Comparison of ENCODE assay signal across 32 cellular contexts in the genomic region with DNA sequence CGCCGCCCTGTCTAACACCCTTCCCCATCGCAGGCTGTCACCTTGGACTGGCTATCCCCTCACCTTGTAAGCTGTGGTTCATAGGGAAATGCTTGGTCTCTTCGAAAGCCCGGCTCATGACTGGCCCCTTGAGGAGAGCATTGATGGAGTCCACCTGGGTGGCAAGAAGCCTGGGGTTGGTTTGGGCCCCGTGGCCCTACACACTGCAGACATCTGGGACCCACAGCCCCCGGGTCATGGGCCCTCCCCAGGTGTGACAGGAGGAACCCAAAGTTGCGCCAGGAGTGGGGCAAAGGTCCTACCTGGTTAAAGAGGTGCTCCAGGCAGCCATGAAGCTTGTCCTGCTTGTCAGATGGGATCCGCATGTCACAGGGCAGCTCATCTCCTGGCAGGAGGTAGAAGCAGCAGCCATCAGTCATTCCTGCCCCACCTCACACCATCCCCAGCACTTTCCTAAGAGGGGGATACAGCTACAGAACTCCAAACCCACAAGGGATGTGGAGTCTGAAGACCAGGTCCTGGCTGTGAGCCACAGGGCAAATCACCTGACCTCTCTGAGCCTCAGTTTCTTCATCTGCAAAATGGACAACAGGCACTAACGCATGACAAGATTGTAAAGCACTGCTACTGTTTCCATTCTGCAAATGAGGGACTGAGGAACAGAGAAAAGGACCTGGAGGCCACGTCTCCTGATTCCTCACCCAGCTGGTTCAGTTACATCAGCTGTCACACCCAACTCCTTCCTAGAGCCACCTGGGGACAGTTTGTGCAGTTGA.
"Had no signal": no experiment of that assay in that cellular context is flagged by ENCODE, and none has a peak within 500 bp of the region (broad histone marks: within the 10 kb centered on the region; RNA-seq: fewer than 3 reads in every experiment).

No MANE protein-coding gene starts in this region.

- DNase-seq: activated CD4-positive, alpha-beta T cell treated with anti-CD3 and anti-CD28 coated beads for 1 hour; activated CD4-positive, alpha-beta T cell treated with anti-CD3 and anti-CD28 coated beads, Interleukin-2, amount 10 ng/mL, durations not matched to agents 24 days and 14 days; activated CD4-positive, alpha-beta T cell treated with anti-CD3 and anti-CD28 coated beads, Interleukin-2, amount 50 U/mL, for 4 hours; activated CD4-positive, CD25-positive, alpha-beta regulatory T cell; activated CD8-positive, alpha-beta T cell treated with anti-CD3 and anti-CD28 coated beads for 36 hours; activated effector memory CD4-positive, alpha-beta T cell treated with anti-CD3 and anti-CD28 coated beads, Interleukin-2, amount 50 U/mL, for 16 hours; activated naive CD4-positive, alpha-beta T cell; activated naive CD4-positive, alpha-beta T cell treated with anti-CD3 and anti-CD28 coated beads, Interleukin-2, amount 50 U/mL, for 16 hours; activated naive CD8-positive, alpha-beta T cell treated with anti-CD3 and anti-CD28 coated beads, Interleukin-2, amount 10 ng/mL, durations not matched to agents 7 days and 5 days; activated T-cell treated with anti-CD3 and anti-CD28 coated beads, Interleukin-2, amount 50 U/mL, for 1 hour; activated T-cell treated with anti-CD3 and anti-CD28 coated beads, Interleukin-2, amount 50 U/mL, for 72 hours; amygdala; cerebellar nuclear complex; MM.1S; MV-4-11; NCI-H1092; NCI-H1436 treated with DMSO at 0.1 percent for 48 hours; NCI-H1694 treated with DMSO at 0.1 percent for 48 hours; NCI-H2029; NCI-H345; NCI-H524 treated with DMSO at 0.1 percent for 48 hours; NCI-H748 treated with DMSO at 0.1 percent for 48 hours; PC-9; Right ventricle myocardium superior; T1000; WERI-Rb-1 had no signal

- H3K9me3 ChIP-seq: ascending aorta had no signal

- H3K9me3 Mint-ChIP-seq: activated CD4-positive, alpha-beta T cell treated with anti-CD3 and anti-CD28 coated beads, Interleukin-2, amount 10 ng/mL, durations not matched to agents 24 days and 14 days; activated CD8-positive, alpha-beta T cell treated with anti-CD3 and anti-CD28 coated beads for 36 hours; activated naive CD8-positive, alpha-beta T cell treated with anti-CD3 and anti-CD28 coated beads, Interleukin-2, amount 10 ng/mL, durations not matched to agents 7 days and 5 days; activated T-cell treated with anti-CD3 and anti-CD28 coated beads, Interleukin-2, amount 50 U/mL, for 72 hours; activated T-helper 17 cell treated with anti-CD3 and anti-CD28 coated beads, Interleukin-2, amount 50 U/mL, for 72 hours had no signal

- ATAC-seq: activated CD8-positive, alpha-beta T cell treated with anti-CD3 and anti-CD28 coated beads for 36 hours; activated T-cell treated with anti-CD3 and anti-CD28 coated beads, Interleukin-2, amount 50 U/mL, for 72 hours; activated T-helper 17 cell treated with anti-CD3 and anti-CD28 coated beads, Interleukin-2, amount 50 U/mL, for 72 hours had no signal

- H3K4me1 ChIP-seq: ascending aorta had no signal

- H3K27me3 ChIP-seq: ascending aorta, cardiac muscle cell had no signal

- H3K27me3 Mint-ChIP-seq: activated CD4-positive, alpha-beta T cell treated with anti-CD3 and anti-CD28 coated beads, Interleukin-2, amount 10 ng/mL, durations not matched to agents 24 days and 14 days; activated CD8-positive, alpha-beta T cell treated with anti-CD3 and anti-CD28 coated beads for 36 hours; activated naive CD8-positive, alpha-beta T cell treated with anti-CD3 and anti-CD28 coated beads, Interleukin-2, amount 10 ng/mL, durations not matched to agents 7 days and 5 days; activated T-helper 17 cell treated with anti-CD3 and anti-CD28 coated beads, Interleukin-2, amount 50 U/mL, for 72 hours had no signal

- H3K27ac Mint-ChIP-seq: activated CD4-positive, alpha-beta T cell treated with anti-CD3 and anti-CD28 coated beads, Interleukin-2, amount 10 ng/mL, durations not matched to agents 24 days and 14 days had no signal

- H3K9ac ChIP-seq: KMS-11 had no signal

- H3K4me3 Mint-ChIP-seq: activated CD4-positive, alpha-beta T cell treated with anti-CD3 and anti-CD28 coated beads, Interleukin-2, amount 10 ng/mL, durations not matched to agents 24 days and 14 days; activated CD8-positive, alpha-beta T cell treated with anti-CD3 and anti-CD28 coated beads for 36 hours; activated naive CD8-positive, alpha-beta T cell treated with anti-CD3 and anti-CD28 coated beads, Interleukin-2, amount 10 ng/mL, durations not matched to agents 7 days and 5 days; activated T-cell treated with anti-CD3 and anti-CD28 coated beads, Interleukin-2, amount 50 U/mL, for 72 hours; activated T-helper 17 cell treated with anti-CD3 and anti-CD28 coated beads, Interleukin-2, amount 50 U/mL, for 72 hours had no signal

- FAIRE-seq: RCC 7860 had no signal

- H2AFZ ChIP-seq: PC-9 had no signal

- H3K27ac ChIP-seq: ascending aorta, cardiac muscle cell, KMS-11, PC-9, RWPE1, WERI-Rb-1 had no signal

- H3K4me3 ChIP-seq: ascending aorta, cardiac muscle cell, PC-9 had no signal

- H3K4me2 ChIP-seq: KMS-11, PC-9 had no signal

- H3K4me1 Mint-ChIP-seq: activated CD4-positive, alpha-beta T cell treated with anti-CD3 and anti-CD28 coated beads, Interleukin-2, amount 10 ng/mL, durations not matched to agents 24 days and 14 days had no signal
